In the genomic region with DNA sequence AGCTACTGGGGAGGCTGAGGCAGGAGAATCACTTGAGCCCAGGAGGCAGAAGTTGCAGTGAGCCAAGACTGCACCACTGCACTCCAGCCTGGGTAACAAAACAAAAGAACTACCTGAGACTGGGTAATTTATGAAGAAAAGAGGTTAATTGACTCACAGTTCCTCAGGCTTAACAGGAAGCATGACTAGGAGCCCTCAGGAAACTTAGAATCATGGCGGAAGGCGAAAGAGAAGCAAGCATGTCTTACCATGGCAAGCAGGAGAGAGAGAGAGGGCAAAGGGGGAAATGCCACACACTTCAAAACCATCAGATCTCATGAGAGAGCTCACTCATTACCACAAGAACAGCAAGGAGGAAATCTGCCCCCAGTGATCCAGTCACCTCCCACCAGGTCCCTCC, we compare ENCODE assay signal across 8 cellular contexts. TPM values are rescaled to one million over a fixed set of nuclear protein-coding genes. Genes with fewer than 3 reads are reported as not detected.
DNase-seq lines count a peak whose midpoint lies in the region; ATAC-seq and TF ChIP-seq lines count a peak whose summit lies in the region.
"Not testable (repeated sequence)": the region's sequence is repeated elsewhere in the genome, so short reads cannot be mapped to it uniquely, and the experiment has no call there.

No MANE protein-coding gene starts in this region.

- not testable (repeated sequence) for TF ChIP-seq CTCF in CD14-positive monocyte (IDR thresholded peaks at IDR 0.05)

- not testable (repeated sequence) for H3K4me3 Mint-ChIP-seq in CD14-positive monocyte; activated T-cell treated with anti-CD3 and anti-CD28 coated beads, Interleukin-2, amount 50 U/mL, for 4 hours; naive thymus-derived CD4-positive, alpha-beta T cell

- H3K27ac Mint-ChIP-seq in CD14-positive monocyte = peak overlapping the region; percentile 65 to 86 (median 76)
- H3K27ac Mint-ChIP-seq in activated naive CD4-positive, alpha-beta T cell treated with anti-CD3 and anti-CD28 coated beads, Interleukin-2, amount 50 U/mL, for 72 hours = peak overlapping the region; percentile 66 to 74
- H3K27ac Mint-ChIP-seq in naive thymus-derived CD4-positive, alpha-beta T cell = peak overlapping the region in 6 of 9 donors; percentile 1 to 83 (median 39)

- not testable (repeated sequence) for H3K4me3 ChIP-seq in naive thymus-derived CD4-positive, alpha-beta T cell (ENCODE audit: low read length)

- POLR2A ChIA-PET in naive thymus-derived CD4-positive, alpha-beta T cell (lab: Charles Lee) = not testable (repeated sequence)

- H3K4me1 Mint-ChIP-seq in CD14-positive monocyte = peaks cover 29% of the 10 kb centered on the region
- not testable (repeated sequence) for H3K4me1 Mint-ChIP-seq in activated T-cell treated with anti-CD3 and anti-CD28 coated beads, Interleukin-2, amount 50 U/mL, for 4 hours (ENCODE audit: low read depth); naive thymus-derived CD4-positive, alpha-beta T cell

- H3K36me3 ChIP-seq in naive thymus-derived CD4-positive, alpha-beta T cell (ENCODE audit: control insufficient read depth in 2 of 3, insufficient read depth in 3 of 3, low read length in 3 of 3) = peaks cover 9 to 25% (median 10%) of the 10 kb centered on the region in 3 experiments

- H3K36me3 Mint-ChIP-seq in CD14-positive monocyte = peaks cover 30 to 35% of the 10 kb centered on the region in 2 donors
- H3K36me3 Mint-ChIP-seq in activated T-cell treated with anti-CD3 and anti-CD28 coated beads, Interleukin-2, amount 50 U/mL, for 4 hours (ENCODE audit: insufficient read depth) = peaks cover 29% of the 10 kb centered on the region
- peaks cover 6 to 20% of the 10 kb centered on the region in 2 donors for H3K36me3 Mint-ChIP-seq in activated naive CD4-positive, alpha-beta T cell treated with anti-CD3 and anti-CD28 coated beads, Interleukin-2, amount 50 U/mL, for 72 hours
- peaks cover 14 to 48% (median 29%) of the 10 kb centered on the region in 5 donors for H3K36me3 Mint-ChIP-seq in naive thymus-derived CD4-positive, alpha-beta T cell

- DNase-seq in CD14-positive monocyte (ENCODE audit: low spot score) (peak; percentile 56), MV-4-11 (lab: John Stamatoyannopoulos, UW) (peak; percentile 17), dermis blood vessel endothelial cell (peak; percentile 86)
- DNase-seq in activated CD4-positive, alpha-beta T cell treated with anti-CD3 and anti-CD28 coated beads for 48 hours = peak; percentile 36
- DNase-seq in activated T-cell treated with anti-CD3 and anti-CD28 coated beads, Interleukin-2, amount 50 U/mL, for 4 hours; activated naive CD4-positive, alpha-beta T cell treated with anti-CD3 and anti-CD28 coated beads, Interleukin-2, amount 50 U/mL, for 72 hours (ENCODE audit: low spot score in 2 of 2); naive thymus-derived CD4-positive, alpha-beta T cell: not testable (repeated sequence)
- DNase-seq in stimulated activated CD8-positive, alpha-beta memory T cell treated with anti-CD3 and anti-CD28 coated beads, Interleukin-4, amount 100 ng/mL, for 48 hours = peak; percentile 32

- not testable (repeated sequence) for H3K9me3 ChIP-seq in naive thymus-derived CD4-positive, alpha-beta T cell (ENCODE audit: control insufficient read depth in 2 of 3, low read length in 3 of 3)

- not testable (repeated sequence) for H3K4me1 ChIP-seq in naive thymus-derived CD4-positive, alpha-beta T cell (ENCODE audit: control insufficient read depth in 2 of 2, insufficient read depth in 2 of 2, low read length in 2 of 2)

- intact Hi-C loops in CD14-positive monocyte (cut with micrococcal nuclease) = loop anchor here in 1 of 2 donors (5.0 kb wide), 1 partner anchor 35 kb away; no protein-coding TSS in a partner anchor
- intact Hi-C loops in naive thymus-derived CD4-positive, alpha-beta T cell (cut with micrococcal nuclease) = not testable (repeated sequence)

- not testable (repeated sequence) for H3K27me3 ChIP-seq in naive thymus-derived CD4-positive, alpha-beta T cell (ENCODE audit: control insufficient read depth in 2 of 2, insufficient read depth in 2 of 2, low read length in 2 of 2)

- ATAC-seq in activated T-cell treated with anti-CD3 and anti-CD28 coated beads, Interleukin-2, amount 50 U/mL, for 4 hours = peak; percentile 66 to 73
- ATAC-seq in activated naive CD4-positive, alpha-beta T cell treated with anti-CD3 and anti-CD28 coated beads, Interleukin-2, amount 50 U/mL, for 72 hours = peak; percentile 60 to 94
- peak; percentile 47 for ATAC-seq in naive thymus-derived CD4-positive, alpha-beta T cell

- not testable (repeated sequence) for H3K27ac ChIP-seq in naive thymus-derived CD4-positive, alpha-beta T cell (ENCODE audit: low read depth, low read length)

- H3K27me3 Mint-ChIP-seq in CD14-positive monocyte (ENCODE audit: low read depth in 3 of 3); activated T-cell treated with anti-CD3 and anti-CD28 coated beads, Interleukin-2, amount 50 U/mL, for 4 hours (ENCODE audit: low read depth); naive thymus-derived CD4-positive, alpha-beta T cell: not testable (repeated sequence)

- CTCF ChIA-PET in naive thymus-derived CD4-positive, alpha-beta T cell (lab: Charles Lee) = interaction anchor here (13.6 kb wide), 1 partner anchor 81 kb away, joined by 186 read pairs; no protein-coding TSS in a partner anchor

- not testable (repeated sequence) for H3K9me3 Mint-ChIP-seq in CD14-positive monocyte; activated T-cell treated with anti-CD3 and anti-CD28 coated beads, Interleukin-2, amount 50 U/mL, for 4 hours; activated naive CD4-positive, alpha-beta T cell treated with anti-CD3 and anti-CD28 coated beads, Interleukin-2, amount 50 U/mL, for 72 hours; naive thymus-derived CD4-positive, alpha-beta T cell

RNA-seq across cellular contexts. Expression of a gene that starts 24.2 kb away (rescaled TPM):
- 1 to 10 TPM in 1 of 2 donors, under 1 TPM in 1; 0.52 to 1.4 TPM for polyA plus RNA-seq in CD14-positive monocyte
- 10 to 100 TPM in 1 of 3 donors, 1 to 10 TPM in 2; 7.5 to 11.4 (median 9.3) TPM for total RNA-seq in activated T-cell treated with anti-CD3 and anti-CD28 coated beads, Interleukin-2, amount 50 U/mL, for 4 hours
- 10 to 100 TPM in 1 of 2 donors, 1 to 10 TPM in 1; 6.9 to 13.2 TPM for total RNA-seq in activated naive CD4-positive, alpha-beta T cell treated with anti-CD3 and anti-CD28 coated beads, Interleukin-2, amount 50 U/mL, for 72 hours
- total RNA-seq in dermis blood vessel endothelial cell = 41.9 and 55.2 TPM in 2 replicates
- 10 to 100 TPM in 3 of 5 experiments, 1 to 10 TPM in 2; 4.5 to 18.1 (median 14.0) TPM for total RNA-seq in naive thymus-derived CD4-positive, alpha-beta T cell
- 1 to 10 TPM; 4.9 TPM for polyA plus RNA-seq in naive thymus-derived CD4-positive, alpha-beta T cell

RNA-seq across cellular contexts. Expression of a gene that starts 56.8 kb away (rescaled TPM):
- polyA plus RNA-seq in CD14-positive monocyte = 10 to 100 TPM in 1 of 2 donors, 1 to 10 TPM in 1; 9.8 to 13.6 TPM
- total RNA-seq in activated T-cell treated with anti-CD3 and anti-CD28 coated beads, Interleukin-2, amount 50 U/mL, for 4 hours = 100 to 1,000 TPM; 443 to 481 (median 460) TPM
- total RNA-seq in activated naive CD4-positive, alpha-beta T cell treated with anti-CD3 and anti-CD28 coated beads, Interleukin-2, amount 50 U/mL, for 72 hours = 100 to 1,000 TPM; 127 to 136 TPM
- 73.0 and 102 TPM in 2 replicates for total RNA-seq in dermis blood vessel endothelial cell
- 100 to 1,000 TPM in 1 of 5 experiments, 10 to 100 TPM in 4; 43.5 to 101 (median 86.7) TPM for total RNA-seq in naive thymus-derived CD4-positive, alpha-beta T cell
- 10 to 100 TPM; 15.0 to 15.4 TPM for polyA plus RNA-seq in naive thymus-derived CD4-positive, alpha-beta T cell
